ENCODE assay signal across 8 cellular contexts in genomic region chr2:217714268-217714643, GRCh38.
DNase-seq lines count a peak whose midpoint lies in the region; ATAC-seq and TF ChIP-seq lines count a peak whose summit lies in the region.

No MANE protein-coding gene starts in this region.

- H3K27ac Mint-ChIP-seq in neural crest cell (ENCODE audit: unreplicated experiment): peak overlapping the region; percentile 99

- H3K9me3 Mint-ChIP-seq in neural crest cell: peaks cover 6% of the 10 kb centered on the region

- no peak for TF ChIP-seq CTCF in neural crest cell (conservative IDR thresholded peaks at IDR 0.05)

- H3K27me3 Mint-ChIP-seq in neural crest cell (ENCODE audit: low read depth): no peaks in the 10 kb centered on the region

- DNase-seq in DMS53 (lab: John Stamatoyannopoulos, UW) (peak; percentile 7), DMS53 treated with DMSO at 0.1 percent for 48 hours (lab: John Stamatoyannopoulos, UW; ENCODE audit: unreplicated experiment) (no peak), globus pallidus (ENCODE audit: low spot score) (peak; percentile 99), neural crest cell (ENCODE audit: low read depth, low spot score) (peak; percentile 60), HUDEP-2 (lab: John Stamatoyannopoulos, UW; ENCODE audit: unreplicated experiment in 76 of 76) (no peak), SIG-M5 (lab: John Stamatoyannopoulos, UW) (no peak)
- no peak for DNase-seq in stimulated activated CD4-positive, alpha-beta T cell treated with anti-CD3 and anti-CD28 coated beads, Interleukin-4, amount 100 ng/mL, for 1 hour

- H3K4me3 Mint-ChIP-seq in neural crest cell: peak overlapping the region; percentile 64

- peaks cover 46% of the 10 kb centered on the region for H3K4me1 Mint-ChIP-seq in neural crest cell

- H3K36me3 Mint-ChIP-seq in neural crest cell (ENCODE audit: low read depth): peaks cover 3% of the 10 kb centered on the region

- ATAC-seq in GM19467 (IDR thresholded peaks at IDR 0.05; ENCODE audit: unreplicated experiment): no peak

Comparison
In these comparisons a context has a peak if more than half of its experiments do, and no peak if none do; other contexts are left out.
1. DNase-seq: peak in DMS53 (single experiment), globus pallidus (single experiment) and neural crest cell (single experiment); none in DMS53 treated with DMSO at 0.1 percent for 48 hours (single experiment), HUDEP-2 (0 of 76), stimulated activated CD4-positive, alpha-beta T cell treated with anti-CD3 and anti-CD28 coated beads, Interleukin-4, amount 100 ng/mL, for 1 hour (single experiment) and SIG-M5 (single experiment).